In the genomic region with DNA sequence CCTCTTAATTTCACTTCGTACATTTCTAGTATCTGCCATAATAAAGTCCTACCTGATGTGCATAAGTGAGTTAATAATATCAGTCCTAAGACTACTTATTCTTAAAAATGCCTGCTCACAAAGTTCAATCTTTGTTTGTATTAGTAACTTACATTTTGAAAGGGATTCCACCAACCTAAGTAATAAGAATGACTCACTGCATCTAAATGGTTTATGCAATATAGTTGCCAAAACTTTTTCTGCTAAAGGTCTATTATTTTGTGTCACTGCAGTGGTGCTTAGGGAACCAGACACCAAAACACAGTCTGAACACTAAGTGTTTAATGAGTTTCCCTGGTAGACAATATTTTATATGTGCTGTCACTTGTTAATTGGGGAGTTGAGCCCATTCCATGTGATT, we compare ENCODE assay signal across 14 cellular contexts. TPM values are rescaled to one million over a fixed set of nuclear protein-coding genes. Genes with fewer than 3 reads are reported as not detected.
DNase-seq lines count a peak whose midpoint lies in the region; ATAC-seq and TF ChIP-seq lines count a peak whose summit lies in the region.
"Had no signal": no experiment of that assay in that cellular context is flagged by ENCODE, and none has a peak within 500 bp of the region (broad histone marks: within the 10 kb centered on the region; RNA-seq: fewer than 3 reads in every experiment).

No MANE protein-coding gene starts in this region.

- H4K20me1 ChIP-seq in SU-DHL-6 (ENCODE audit: low read depth, low read length) = no peaks in the 10 kb centered on the region

- peaks cover 28% of the 10 kb centered on the region for H3K79me2 ChIP-seq in SU-DHL-6 (ENCODE audit: insufficient read depth, low read length)

- H3K4me2 ChIP-seq in SU-DHL-6 (ENCODE audit: low read depth, low read length, poor library complexity, severe bottlenecking) (peak overlapping the region; percentile 93), skeletal muscle satellite cell (ENCODE audit: low read length) (peak overlapping the region; percentile 94)

- H3K9ac ChIP-seq in SU-DHL-6 (ENCODE audit: low read length) (no peak overlapping the region), skeletal muscle satellite cell (ENCODE audit: low read depth, low read length) (no peak overlapping the region)

- peaks cover 28% of the 10 kb centered on the region for H3K9me3 Mint-ChIP-seq in activated T-cell treated with anti-CD3 and anti-CD28 coated beads, Interleukin-2, amount 50 U/mL, for 4 hours

- no peaks in the 10 kb centered on the region for H3K9me2 ChIP-seq in SU-DHL-6 (replicated peaks; ENCODE audit: insufficient read depth, low read length)

- ATAC-seq in activated T-cell treated with anti-CD3 and anti-CD28 coated beads, Interleukin-2, amount 50 U/mL, for 4 hours = no peak

- peaks cover 41% of the 10 kb centered on the region for H3K36me3 ChIP-seq in SU-DHL-6 (ENCODE audit: low read length)
- peaks cover 41% of the 10 kb centered on the region for H3K36me3 ChIP-seq in skeletal muscle satellite cell (ENCODE audit: insufficient read depth, low read length)

- peak overlapping the region; percentile 91 for H3K4me3 Mint-ChIP-seq in activated T-cell treated with anti-CD3 and anti-CD28 coated beads, Interleukin-2, amount 50 U/mL, for 4 hours

- H3K9me3 ChIP-seq in SU-DHL-6 (ENCODE audit: insufficient read depth, low read length) (peaks cover 30% of the 10 kb centered on the region; the same call in 1 of the 2 replicates), skeletal muscle satellite cell (replicated peaks; ENCODE audit: low read length) (peaks cover 34% of the 10 kb centered on the region)

- no peaks in the 10 kb centered on the region for H3F3A ChIP-seq in SU-DHL-6 (ENCODE audit: insufficient read depth)

- peaks cover 14% of the 10 kb centered on the region for H3K4me1 Mint-ChIP-seq in activated T-cell treated with anti-CD3 and anti-CD28 coated beads, Interleukin-2, amount 50 U/mL, for 4 hours (ENCODE audit: low read depth)

- peaks cover 10% of the 10 kb centered on the region for H3K27me3 Mint-ChIP-seq in activated T-cell treated with anti-CD3 and anti-CD28 coated beads, Interleukin-2, amount 50 U/mL, for 4 hours (ENCODE audit: low read depth)

- no peak for DNase-seq in activated T-cell treated with anti-CD3 and anti-CD28 coated beads, Interleukin-2, amount 50 U/mL, for 4 hours
- no peak for DNase-seq in activated T-cell treated with anti-CD3 and anti-CD28 coated beads for 4 hours
- peak; percentile 46 for DNase-seq in fibroblast of pulmonary artery (ENCODE audit: low read depth)
- DNase-seq in activated CD4-positive, alpha-beta T cell treated with anti-CD3 and anti-CD28 coated beads for 1 hour = no peak
- DNase-seq in hypothalamus (lab: John Stamatoyannopoulos, UW) = no peak
- no peak for DNase-seq in globus pallidus (ENCODE audit: low spot score)
- DNase-seq: activated CD4-positive, alpha-beta T cell treated with anti-CD3 and anti-CD28 coated beads for 48 hours; activated naive CD4-positive, alpha-beta T cell treated with Interleukin-2 at 50 U/mL for 16 hours; dorsolateral prefrontal cortex; NCI-H1436 treated with DMSO at 0.1 percent for 48 hours; NCI-H748 treated with DMSO at 0.1 percent for 48 hours; SJCRH30 had no signal

- H3K27me3 ChIP-seq in SU-DHL-6 (ENCODE audit: low read length) (no peaks in the 10 kb centered on the region), skeletal muscle satellite cell (ENCODE audit: control insufficient read depth, insufficient read depth, low read length) (peaks cover 5% of the 10 kb centered on the region)
- H3K27me3 ChIP-seq: dorsolateral prefrontal cortex, SJCRH30 had no signal

- H3K4me1 ChIP-seq in skeletal muscle satellite cell (ENCODE audit: control insufficient read depth, insufficient read depth, low read length) = peaks cover 6% of the 10 kb centered on the region
- H3K4me1 ChIP-seq: SJCRH30 had no signal

- H3K4me3 ChIP-seq in SU-DHL-6 (ENCODE audit: insufficient read depth, low read length, poor library complexity, severe bottlenecking) = no peak overlapping the region
- no peak overlapping the region for H3K4me3 ChIP-seq in fibroblast of pulmonary artery (replicated peaks; ENCODE audit: low read depth, low read length)
- H3K4me3 ChIP-seq in skeletal muscle satellite cell (ENCODE audit: low read length) = peak overlapping the region; percentile 99

- TF ChIP-seq CTCF in SU-DHL-6 (IDR thresholded peaks at IDR 0.05; ENCODE audit: insufficient read depth, low read length, poor library complexity, severe bottlenecking) = no peak
- no peak for TF ChIP-seq CTCF in fibroblast of pulmonary artery (IDR thresholded peaks at IDR 0.05; ENCODE audit: low read length, missing control alignments)

- peaks cover 39% of the 10 kb centered on the region for H3K36me3 Mint-ChIP-seq in activated T-cell treated with anti-CD3 and anti-CD28 coated beads, Interleukin-2, amount 50 U/mL, for 4 hours (ENCODE audit: insufficient read depth)

- no peak overlapping the region for H3K27ac ChIP-seq in SU-DHL-6 (ENCODE audit: low read depth, low read length)
- H3K27ac ChIP-seq: dorsolateral prefrontal cortex, SJCRH30 had no signal

- H2AFZ ChIP-seq in SU-DHL-6 (ENCODE audit: low read depth, low read length, severe bottlenecking) = no peak overlapping the region

RNA-seq across cellular contexts. Expression of a gene that starts 1.8 kb away (rescaled TPM):
- 1 to 10 TPM; 8.2 to 9.9 (median 9.8) TPM for total RNA-seq in activated T-cell treated with anti-CD3 and anti-CD28 coated beads, Interleukin-2, amount 50 U/mL, for 4 hours
- total RNA-seq in skeletal muscle satellite cell (2012; rRNA removed) = 6.8 and 7.6 TPM in 2 replicates

RNA-seq across cellular contexts. Expression of a gene that starts 23.8 kb away (rescaled TPM):
- 1 to 10 TPM; 2.8 to 3.5 (median 2.8) TPM for total RNA-seq in activated T-cell treated with anti-CD3 and anti-CD28 coated beads, Interleukin-2, amount 50 U/mL, for 4 hours
- total RNA-seq in skeletal muscle satellite cell (2012; rRNA removed) = 3.3 and 4.8 TPM in 2 replicates
